ENCODE assay signal across 8 cellular contexts in the genomic region with DNA sequence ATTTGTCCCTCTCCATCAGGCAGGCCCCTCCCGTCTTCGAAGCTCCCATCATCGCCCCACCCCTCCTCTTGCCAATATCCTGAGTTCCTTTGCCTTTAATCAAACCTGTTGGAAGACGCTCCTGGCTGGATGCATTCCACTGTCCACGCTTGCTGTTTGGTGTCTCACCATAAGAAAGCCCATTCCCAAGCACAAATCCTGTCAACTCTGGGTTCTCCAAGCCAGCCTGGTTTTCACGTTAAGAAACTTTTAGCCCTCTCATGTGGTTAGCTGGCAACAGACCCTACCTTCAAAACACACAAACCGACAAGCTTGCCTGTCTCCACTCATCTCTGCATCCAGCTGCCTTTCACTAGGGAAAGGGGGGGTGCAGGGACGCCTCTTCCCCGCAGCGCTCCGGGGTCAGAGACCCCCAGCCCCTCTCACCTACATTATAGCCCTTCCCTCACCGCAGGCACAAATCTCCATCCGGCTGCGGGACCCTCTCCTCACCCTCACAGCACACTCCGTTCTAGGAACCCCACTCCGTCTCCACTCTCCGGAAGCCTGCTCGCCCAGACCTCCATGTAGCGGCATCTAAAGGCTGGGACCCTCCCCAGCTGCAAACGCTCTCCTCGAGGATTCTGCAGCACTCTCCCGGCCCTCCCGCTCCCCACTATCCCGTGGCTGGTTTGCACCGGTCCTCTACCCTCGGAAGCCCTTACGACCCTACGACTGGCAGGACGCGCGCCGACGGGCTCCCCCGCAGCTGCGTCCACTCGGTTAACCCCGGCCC. TPM values are rescaled to one million over a fixed set of nuclear protein-coding genes. Genes with fewer than 3 reads are reported as not detected.
DNase-seq lines count a peak whose midpoint lies in the region; ATAC-seq and TF ChIP-seq lines count a peak whose summit lies in the region.

No MANE protein-coding gene starts in this region.

- peak overlapping the region; percentile 81 to 82 for H3K4me3 ChIP-seq in Panc1 (ENCODE audit: low read depth in 2 of 2, low read length in 2 of 2)
- H3K4me3 ChIP-seq in endocrine pancreas (ENCODE audit: control insufficient read depth, insufficient read depth, low read length): peak overlapping the region; percentile 52

- in situ Hi-C loops in Panc1 (cut with HindIII; ENCODE audit: low pct_unique_long_range_greater_than_20kb, low sequenced_read_pairs): no loop called here

- H3K4me1 Mint-ChIP-seq in natural killer cell: peaks cover 42 to 53% of the 10 kb centered on the region in 2 donors

- H3K9me3 Mint-ChIP-seq in natural killer cell: no peaks in the 10 kb centered on the region

- peak overlapping the region; percentile 76 for H3K27ac ChIP-seq in Panc1 (ENCODE audit: low read length)

- TF ChIP-seq CTCF in Panc1 (IDR thresholded peaks at IDR 0.05) (no peak), natural killer cell (IDR thresholded peaks at IDR 0.05) (no peak), GM20000 (IDR thresholded peaks at IDR 0.05; ENCODE audit: extremely low read depth, missing control alignments) (no peak)

- no peaks in the 10 kb centered on the region for H3K9me3 ChIP-seq in Panc1 (ENCODE audit: control insufficient read depth, insufficient read depth, low read depth, low read length)
- H3K9me3 ChIP-seq in endocrine pancreas (ENCODE audit: control insufficient read depth, low read length): no peaks in the 10 kb centered on the region

- DNase-seq in SIG-M5 treated with dmso at 0.1 percent for 504 hours (lab: John Stamatoyannopoulos, UW; ENCODE audit: unreplicated experiment) (peak; percentile 10), SIG-M5 (lab: John Stamatoyannopoulos, UW) (no peak), Panc1 (ENCODE audit: low read depth, low spot score) (no peak), natural killer cell (no peak), GM20000 (ENCODE audit: low spot score) (no peak), SHP77 (lab: John Stamatoyannopoulos, UW) (no peak)
- DNase-seq in stimulated activated CD4-positive, alpha-beta T cell treated with anti-CD3 and anti-CD28 coated beads, Interleukin-15, amount 100 ng/mL, for 24 hours: no peak

- peaks cover 6% of the 10 kb centered on the region for H3K4me1 ChIP-seq in Panc1 (ENCODE audit: control insufficient read depth, insufficient read depth, low read length)
- H3K4me1 ChIP-seq in endocrine pancreas (ENCODE audit: control insufficient read depth, insufficient read depth, low read length): peaks cover 5% of the 10 kb centered on the region

- POLR2A ChIA-PET in Panc1 (lab: Charles Lee): interaction anchor here (0.6 kb wide), 1 partner anchor 71 kb away, joined by 5 read pairs; no protein-coding TSS in a partner anchor

- H3K27me3 ChIP-seq in Panc1 (ENCODE audit: control insufficient read depth, insufficient read depth, low read length): no peaks in the 10 kb centered on the region
- H3K27me3 ChIP-seq in endocrine pancreas (ENCODE audit: control insufficient read depth, insufficient read depth, low read length): no peaks in the 10 kb centered on the region

- CTCF ChIA-PET in Panc1 (lab: Charles Lee): no interaction called here

- ATAC-seq in Panc1 (no peak; the same call in 1 of the 2 replicates), natural killer cell (no peak)

- peak overlapping the region; percentile 91 for H3K9ac ChIP-seq in endocrine pancreas (ENCODE audit: control insufficient read depth, insufficient read depth, low read length)

- peaks cover 16 to 44% of the 10 kb centered on the region in 2 donors for H3K27me3 Mint-ChIP-seq in natural killer cell (ENCODE audit: low read depth in 2 of 2)

- no TSS peak for BruUV-seq in Panc1 (replicated peaks; lab: Mats Ljungman, UMichigan)

- peak overlapping the region; percentile 83 for H3K4me3 Mint-ChIP-seq in natural killer cell

- peaks cover 2% of the 10 kb centered on the region; the same call in 1 of the 2 replicates for H3K36me3 ChIP-seq in Panc1 (ENCODE audit: control insufficient read depth, insufficient read depth, low read length)
- H3K36me3 ChIP-seq in endocrine pancreas (ENCODE audit: control insufficient read depth, insufficient read depth, low read length): no peaks in the 10 kb centered on the region

- H3K27ac Mint-ChIP-seq in natural killer cell: peak overlapping the region; percentile 5 to 76

- no peaks in the 10 kb centered on the region for H3K36me3 Mint-ChIP-seq in natural killer cell

- intact Hi-C loops in Panc1 (cut with micrococcal nuclease; ENCODE audit: unreplicated experiment) (no loop called here), natural killer cell (cut with micrococcal nuclease) (loop anchor here (10.0 kb wide), 1 partner anchor 78 kb away; no protein-coding TSS in a partner anchor)

RNA-seq across cellular contexts. Expression of a gene that starts 1.0 kb away (rescaled TPM):
- 39.4 TPM for total RNA-seq in Panc1 (2021; ENCODE audit: unreplicated experiment)
- polyA plus RNA-seq in Panc1 (2012; ENCODE audit: insufficient read length): 35.4 TPM
- 10 to 100 TPM; 20.2 to 21.3 (median 20.8) TPM for total RNA-seq in natural killer cell

RNA-seq across cellular contexts. Expression of a gene that starts 1.0 kb away (rescaled TPM):
- total RNA-seq in Panc1 (2021; ENCODE audit: unreplicated experiment): 7.7 TPM
- 5.3 TPM for polyA plus RNA-seq in Panc1 (2012; ENCODE audit: insufficient read length)
- total RNA-seq in natural killer cell: 1 to 10 TPM; 2.1 to 3.9 (median 2.4) TPM

RNA-seq across cellular contexts. Expression of a gene that starts 46.9 kb away (rescaled TPM):
- total RNA-seq in Panc1 (2021; ENCODE audit: unreplicated experiment) (4.5 TPM), natural killer cell (100 to 1,000 TPM; 208 to 300 (median 253) TPM)
- 2.8 TPM for polyA plus RNA-seq in Panc1 (2012; ENCODE audit: insufficient read length)

RNA-seq across cellular contexts. Expression of a gene that starts 54.7 kb away (rescaled TPM):
- total RNA-seq in Panc1 (2021; ENCODE audit: unreplicated experiment) (15.7 TPM), natural killer cell (100 to 1,000 TPM in 1 of 3 donors, 10 to 100 TPM in 2; 89.1 to 101 (median 91.5) TPM)
- polyA plus RNA-seq in Panc1 (2012; ENCODE audit: insufficient read length): 9.5 TPM

RNA-seq across cellular contexts. Expression of a gene that starts 54.7 kb away (rescaled TPM):
- total RNA-seq in Panc1 (2021; ENCODE audit: unreplicated experiment) (not detected), natural killer cell (under 1 TPM in 2 of 3 donors, not detected in 1; 0.07 to 0.08 TPM)
- polyA plus RNA-seq in Panc1 (2012; ENCODE audit: insufficient read length): not detected

Comparison
In these comparisons a context has a peak if more than half of its experiments do, and no peak if none do; other contexts are left out.
1. RNA of a gene that starts 46.9 kb away (total RNA-seq): 208 to 300 TPM in natural killer cell; 4.5 TPM in Panc1 (single experiment); every median in the first group is over 10 times any median in the second.